In genomic region chr11:77211594-77212251, GRCh38 we compare ENCODE assay signal across 19 cellular contexts.
"Had no signal": no experiment of that assay in that cellular context is flagged by ENCODE, and none has a peak within 500 bp of the region (broad histone marks: within the 10 kb centered on the region; RNA-seq: fewer than 3 reads in every experiment).

No MANE protein-coding gene starts in this region.

- H3K9me3 ChIP-seq: breast epithelium, gastroesophageal sphincter, heart right ventricle, psoas muscle, SJCRH30, thyroid gland had no signal

- H3K27me3 Mint-ChIP-seq: activated naive CD8-positive, alpha-beta T cell treated with anti-CD3 and anti-CD28 coated beads, Interleukin-2, amount 50 U/mL, for 24 hours had no signal

- H3K4me3 ChIP-seq: breast epithelium, dorsolateral prefrontal cortex, gastroesophageal sphincter, heart right ventricle, psoas muscle, SJCRH30, thyroid gland had no signal

- DNase-seq: activated CD4-positive, alpha-beta T cell treated with anti-CD3 and anti-CD28 coated beads, Interleukin-2, amount 10 ng/mL, durations not matched to agents 24 days and 14 days; activated CD4-positive, CD25-positive, alpha-beta regulatory T cell; activated CD8-positive, alpha-beta memory T cell treated with anti-CD3 and anti-CD28 coated beads for 24 hours; activated naive CD4-positive, alpha-beta T cell; activated naive CD8-positive, alpha-beta T cell treated with anti-CD3 and anti-CD28 coated beads, Interleukin-2, amount 50 U/mL, for 24 hours; dorsolateral prefrontal cortex; heart right ventricle; naive thymus-derived CD8-positive, alpha-beta T cell; occipital lobe; SJCRH30; stimulated activated CD4-positive, alpha-beta T cell treated with anti-CD3 and anti-CD28 coated beads, Interleukin-2, amount 100 ng/mL, for 24 hours; thyroid gland had no signal

- H3K27ac Mint-ChIP-seq: activated CD4-positive, alpha-beta T cell treated with anti-CD3 and anti-CD28 coated beads, Interleukin-2, amount 10 ng/mL, durations not matched to agents 24 days and 14 days; activated naive CD8-positive, alpha-beta T cell treated with anti-CD3 and anti-CD28 coated beads, Interleukin-2, amount 50 U/mL, for 24 hours; memory B cell; naive thymus-derived CD8-positive, alpha-beta T cell; T-helper 2 cell treated with Interferon-gamma antibody and Interleukin-4, amounts not matched to agents 5 μg/mL and 100 μg/mL, for 36 hours had no signal

- FAIRE-seq: endometrium had no signal

- H3K4me1 Mint-ChIP-seq: activated CD4-positive, alpha-beta T cell treated with anti-CD3 and anti-CD28 coated beads, Interleukin-2, amount 10 ng/mL, durations not matched to agents 24 days and 14 days; activated naive CD8-positive, alpha-beta T cell treated with anti-CD3 and anti-CD28 coated beads, Interleukin-2, amount 50 U/mL, for 24 hours; memory B cell; naive thymus-derived CD8-positive, alpha-beta T cell had no signal

- ATAC-seq: activated naive CD8-positive, alpha-beta T cell treated with anti-CD3 and anti-CD28 coated beads, Interleukin-2, amount 50 U/mL, for 24 hours; gastroesophageal sphincter; heart right ventricle; naive thymus-derived CD8-positive, alpha-beta T cell; psoas muscle; sciatic nerve had no signal

- H3K4me1 ChIP-seq: breast epithelium, gastroesophageal sphincter, psoas muscle, SJCRH30, thyroid gland had no signal

- H3K36me3 ChIP-seq: breast epithelium, gastroesophageal sphincter, heart right ventricle, SJCRH30, thyroid gland had no signal

- H3K36me3 Mint-ChIP-seq: memory B cell; naive thymus-derived CD8-positive, alpha-beta T cell had no signal

- H3K27ac ChIP-seq: breast epithelium, dorsolateral prefrontal cortex, gastroesophageal sphincter, heart right ventricle, psoas muscle, SJCRH30, thyroid gland had no signal

- H3K4me3 Mint-ChIP-seq: activated CD4-positive, alpha-beta T cell treated with anti-CD3 and anti-CD28 coated beads, Interleukin-2, amount 10 ng/mL, durations not matched to agents 24 days and 14 days; activated naive CD8-positive, alpha-beta T cell treated with anti-CD3 and anti-CD28 coated beads, Interleukin-2, amount 50 U/mL, for 24 hours; memory B cell; naive thymus-derived CD8-positive, alpha-beta T cell; T-helper 2 cell treated with Interferon-gamma antibody and Interleukin-4, amounts not matched to agents 5 μg/mL and 100 μg/mL, for 36 hours had no signal

- H3K9me3 Mint-ChIP-seq: activated CD4-positive, alpha-beta T cell treated with anti-CD3 and anti-CD28 coated beads, Interleukin-2, amount 10 ng/mL, durations not matched to agents 24 days and 14 days; activated naive CD8-positive, alpha-beta T cell treated with anti-CD3 and anti-CD28 coated beads, Interleukin-2, amount 50 U/mL, for 24 hours; memory B cell; naive thymus-derived CD8-positive, alpha-beta T cell; T-helper 2 cell treated with Interferon-gamma antibody and Interleukin-4, amounts not matched to agents 5 μg/mL and 100 μg/mL, for 36 hours had no signal

- H3K27me3 ChIP-seq: breast epithelium, dorsolateral prefrontal cortex, gastroesophageal sphincter, heart right ventricle, SJCRH30, thyroid gland had no signal
